In genomic region chr7:101169110-101169837, GRCh38 we compare ENCODE assay signal across 11 cellular contexts. TPM values are rescaled to one million over a fixed set of nuclear protein-coding genes. Genes with fewer than 3 reads are reported as not detected.
DNase-seq lines count a peak whose midpoint lies in the region; ATAC-seq, FAIRE-seq and TF ChIP-seq lines count a peak whose summit lies in the region.
"Had no signal": no experiment of that assay in that cellular context is flagged by ENCODE, and none has a peak within 500 bp of the region (broad histone marks: within the 10 kb centered on the region; RNA-seq: fewer than 3 reads in every experiment).

No MANE protein-coding gene starts in this region.

- peaks cover 98% of the 10 kb centered on the region for H3K27me3 ChIP-seq in lower lobe of right lung (ENCODE audit: low read depth)

- peaks cover 19% of the 10 kb centered on the region for H3K36me3 Mint-ChIP-seq in T-helper 17 cell (ENCODE audit: low read depth)

- TF ChIP-seq CTCF in AG10803 (conservative IDR thresholded peaks at IDR 0.05; ENCODE audit: low read length) (no peak), lower lobe of right lung (IDR thresholded peaks at IDR 0.05) (no peak)

- H3K9me3 ChIP-seq in T-helper 17 cell (ENCODE audit: control insufficient read depth, low read length, poor library complexity, severe bottlenecking) (no peaks in the 10 kb centered on the region), lower lobe of right lung (no peaks in the 10 kb centered on the region)

- peaks cover 84% of the 10 kb centered on the region for H3K27me3 Mint-ChIP-seq in T-helper 17 cell

- ATAC-seq in T-helper 17 cell (no peak), GM19351 (IDR thresholded peaks at IDR 0.05; ENCODE audit: unreplicated experiment) (no peak), lower lobe of right lung (no peak), GM21360 (IDR thresholded peaks at IDR 0.05; ENCODE audit: unreplicated experiment) (no peak)

- intact Hi-C loops in lower lobe of right lung (cut with DNase I), result no loop called here

- no peak for TF ChIP-seq POLR2A in GM12891 (IDR thresholded peaks at IDR 0.05; ENCODE audit: low read depth, low read length)

- peak overlapping the region; percentile 45 for H3K27ac Mint-ChIP-seq in T-helper 17 cell

- peak overlapping the region; percentile 27 for H3K4me3 ChIP-seq in AG10803 (ENCODE audit: low read length)
- peak overlapping the region; percentile 24 for H3K4me3 ChIP-seq in iPS-11a (ENCODE audit: low read depth, low read length)
- no peak overlapping the region for H3K4me3 ChIP-seq in lower lobe of right lung
- H3K4me3 ChIP-seq: SJSA1 had no signal

- no peaks in the 10 kb centered on the region for H3K36me3 ChIP-seq in lower lobe of right lung
- H3K36me3 ChIP-seq: SJSA1 had no signal

- H3K4me1 Mint-ChIP-seq in T-helper 17 cell, result peaks cover 58% of the 10 kb centered on the region

- peak overlapping the region; percentile 63 for H3K4me3 Mint-ChIP-seq in T-helper 17 cell

- H3K4me1 ChIP-seq in lower lobe of right lung, result peaks cover 51% of the 10 kb centered on the region

- FAIRE-seq in GM12891 (lab: Jason Lieb, UNC), result peak; percentile 59

- DNase-seq in AG10803 (ENCODE audit: low read depth), result no peak
- DNase-seq in GM12891 (ENCODE audit: insufficient read length, low spot score), result no peak
- DNase-seq in T-helper 17 cell, result no peak
- no peak for DNase-seq in retina
- DNase-seq in lower lobe of right lung, result no peak
- DNase-seq: NCI-H1436 treated with DMSO at 0.1 percent for 48 hours had no signal

- H3K27ac ChIP-seq in lower lobe of right lung, result no peak overlapping the region
- H3K27ac ChIP-seq: SJSA1 had no signal

TF ChIP-seq in GM12891, 5 proteins besides CTCF, POLR2A, EP300 and RAD21:
- TF ChIP-seq SPI1 (IDR thresholded peaks at IDR 0.05; ENCODE audit: low read depth, low read length), result no peak
- no peak for TF ChIP-seq TAF1 (IDR thresholded peaks at IDR 0.05; ENCODE audit: low read depth, low read length)
- no peak for TF ChIP-seq POU2F2 (IDR thresholded peaks at IDR 0.05; ENCODE audit: low read depth, low read length)
- TF ChIP-seq POLR2AphosphoS5 (IDR thresholded peaks at IDR 0.05; ENCODE audit: low read depth, low read length), result no peak
- TF ChIP-seq PAX5 (IDR thresholded peaks at IDR 0.05; ENCODE audit: insufficient read depth, low read length, severe bottlenecking), result no peak

RNA-seq across cellular contexts. Expression of gene VGF, which starts 3.9 kb away (rescaled TPM):
- polyA plus RNA-seq in GM12891 (2012; ENCODE audit: low read depth, missing spikeins), result 0.06 TPM
- total RNA-seq in T-helper 17 cell, result not detected
- total RNA-seq in lower lobe of right lung, result 0.15 TPM
- total RNA-seq: SJSA1 had no signal

RNA-seq across cellular contexts. Expression of gene NAT16, which starts 10.8 kb away (rescaled TPM):
- polyA plus RNA-seq in GM12891 (2012; ENCODE audit: low read depth, missing spikeins), result not detected
- total RNA-seq in T-helper 17 cell (not detected), lower lobe of right lung (not detected)
- total RNA-seq: renal cortical epithelial cell, SJSA1 had no signal

RNA-seq across cellular contexts. Expression of gene AP1S1, which starts 15.0 kb away (rescaled TPM):
- polyA plus RNA-seq in GM12891 (2012; ENCODE audit: low read depth, missing spikeins), result 73.3 TPM
- total RNA-seq in T-helper 17 cell (10 to 100 TPM in 1 of 2 donors, 1 to 10 TPM in 1; 9.7 to 11.7 TPM), lower lobe of right lung (28.4 TPM)

RNA-seq across cellular contexts. Expression of gene MOGAT3, which starts 31.6 kb away (rescaled TPM):
- polyA plus RNA-seq in GM12891 (2012; ENCODE audit: low read depth, missing spikeins), result not detected
- total RNA-seq in T-helper 17 cell (not detected), lower lobe of right lung (not detected)
- total RNA-seq: renal cortical epithelial cell, SJSA1 had no signal

RNA-seq across cellular contexts. Expression of gene SERPINE1, which starts 42.4 kb away (rescaled TPM):
- 0.47 TPM for polyA plus RNA-seq in GM12891 (2012; ENCODE audit: low read depth, missing spikeins)
- total RNA-seq in T-helper 17 cell (1 to 10 TPM in 1 of 2 donors, under 1 TPM in 1; 0.32 to 2.5 TPM), lower lobe of right lung (15.4 TPM)
